In the genomic region with DNA sequence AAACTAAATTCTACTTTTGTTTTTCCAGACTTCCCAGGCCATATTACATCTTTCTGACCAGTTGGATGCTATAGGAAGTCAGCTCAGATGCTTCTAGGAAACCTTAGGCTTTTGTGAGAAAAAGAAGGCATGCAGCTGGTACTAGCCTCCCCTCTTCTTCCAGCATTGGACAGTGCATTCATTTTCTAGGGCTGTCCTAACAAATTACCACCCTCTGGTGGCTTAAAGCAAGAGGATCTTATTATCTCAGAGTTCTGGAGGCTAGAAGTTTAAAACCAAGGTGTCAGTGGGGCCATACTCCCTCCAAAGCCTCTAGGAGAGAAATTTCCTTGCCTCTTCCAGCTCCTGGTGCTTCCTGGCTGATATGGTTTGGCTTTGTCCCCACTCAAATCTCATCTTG, we compare ENCODE assay signal across 22 cellular contexts.
DNase-seq lines count a peak whose midpoint lies in the region; ATAC-seq, FAIRE-seq and TF ChIP-seq lines count a peak whose summit lies in the region.
"Had no signal": no experiment of that assay in that cellular context is flagged by ENCODE, and none has a peak within 500 bp of the region (broad histone marks: within the 10 kb centered on the region; RNA-seq: fewer than 3 reads in every experiment).

No MANE protein-coding gene starts in this region.

- TF ChIP-seq CTCF in HepG2 (CRISPR knock-in tag; IDR thresholded peaks at IDR 0.05) (0 out of 2 replicates have a peak, but pooled peaks have one; percentile 14), right lobe of liver (IDR thresholded peaks at IDR 0.05) (no peak), cardiac fibroblast (IDR thresholded peaks at IDR 0.05; ENCODE audit: low read depth, low read length) (no peak), mesothelial cell of epicardium (IDR thresholded peaks at IDR 0.05; ENCODE audit: unreplicated experiment) (no peak), upper lobe of right lung (IDR thresholded peaks at IDR 0.05) (no peak)

- no peak for TF ChIP-seq RAD21 in HepG2 (CRISPR knock-in tag; IDR thresholded peaks at IDR 0.05)

- no peak overlapping the region for H3K4me2 ChIP-seq in HepG2 (ENCODE audit: low read depth, low read length)

- H3K9me3 ChIP-seq in HepG2 (ENCODE audit: low read length) (no peaks in the 10 kb centered on the region), right lobe of liver (no peaks in the 10 kb centered on the region), upper lobe of right lung (no peaks in the 10 kb centered on the region)

- CTCF ChIA-PET in HepG2 (lab: Yijun Ruan, JAX; ENCODE audit: low intra/inter-chr PET ratio, low total read pairs): interaction anchor here (1.2 kb wide), 1 partner anchor 65 kb away, joined by 7 read pairs; no protein-coding TSS in a partner anchor

- no peaks in the 10 kb centered on the region for H3K27me3 Mint-ChIP-seq in mesothelial cell of epicardium (ENCODE audit: low read depth)

- FAIRE-seq in HepG2 (lab: Jason Lieb, UNC): no peak
- FAIRE-seq: G401.6, GM12892 had no signal

- peaks cover 13% of the 10 kb centered on the region for H3K4me1 ChIP-seq in HepG2 (ENCODE audit: insufficient read depth, low read length)
- no peaks in the 10 kb centered on the region for H3K4me1 ChIP-seq in right lobe of liver
- no peaks in the 10 kb centered on the region for H3K4me1 ChIP-seq in upper lobe of right lung

- no peak overlapping the region for H3K9ac ChIP-seq in HepG2 (ENCODE audit: insufficient read depth, low read depth, low read length)

- no peaks in the 10 kb centered on the region for H4K20me1 ChIP-seq in HepG2 (ENCODE audit: insufficient read depth, low read length)

- no peak overlapping the region for H3K4me3 ChIP-seq in HepG2 (replicated peaks in 1 of 3; ENCODE audit: insufficient read depth in 1 of 3, low read depth in 2 of 3, low read length in 3 of 3)
- H3K4me3 ChIP-seq in right lobe of liver: no peak overlapping the region
- H3K4me3 ChIP-seq in cardiac fibroblast (replicated peaks in 1 of 2; ENCODE audit: low read depth in 2 of 2, low read length in 2 of 2): no peak overlapping the region
- no peak overlapping the region for H3K4me3 ChIP-seq in upper lobe of right lung
- H3K4me3 ChIP-seq: MG63 had no signal

- intact Hi-C loops in HepG2 (cut with micrococcal nuclease; ENCODE audit: unreplicated experiment): no loop called here
- intact Hi-C loops in right lobe of liver (cut with DNase I): no loop called here
- intact Hi-C loops in upper lobe of right lung (cut with DNase I): no loop called here
- intact Hi-C loops in cardiac septum (cut with DNase I): no loop called here

- no peak overlapping the region for H2AFZ ChIP-seq in HepG2 (ENCODE audit: low read length)

- no peaks in the 10 kb centered on the region for H3K79me2 ChIP-seq in HepG2 (ENCODE audit: insufficient read depth, low read length)

- peaks cover 10% of the 10 kb centered on the region for H3K36me3 Mint-ChIP-seq in mesothelial cell of epicardium

- no peaks in the 10 kb centered on the region for H3K27me3 ChIP-seq in HepG2 (ENCODE audit: control insufficient read depth in 1 of 2, insufficient read depth in 2 of 2, low read length in 2 of 2)
- H3K27me3 ChIP-seq in right lobe of liver: no peaks in the 10 kb centered on the region
- peaks cover 6% of the 10 kb centered on the region for H3K27me3 ChIP-seq in upper lobe of right lung

- in situ Hi-C loops in HepG2 (cut with HindIII; ENCODE audit: extremely low pct_ligation_motif_present, low pct_unique_long_range_greater_than_20kb): no loop called here

- H3K9me3 Mint-ChIP-seq in mesothelial cell of epicardium: peaks cover 33% of the 10 kb centered on the region

- H3K36me3 ChIP-seq in HepG2 (replicated peaks in 1 of 2; ENCODE audit: control insufficient read depth in 1 of 2, insufficient read depth in 2 of 2, low read length in 2 of 2): no peaks in the 10 kb centered on the region
- H3K36me3 ChIP-seq in right lobe of liver: no peaks in the 10 kb centered on the region
- H3K36me3 ChIP-seq in upper lobe of right lung: no peaks in the 10 kb centered on the region
- H3K36me3 ChIP-seq: MG63 had no signal

- no TSS peak for BruUV-seq in HepG2 (replicated peaks; lab: Mats Ljungman, UMichigan)

- no peak overlapping the region for H3K4me3 Mint-ChIP-seq in mesothelial cell of epicardium
- H3K4me3 Mint-ChIP-seq: CD8-positive, alpha-beta memory T cell; HFFc6 had no signal

- ATAC-seq in HepG2 (peak; percentile 56), right lobe of liver (no peak), upper lobe of right lung (no peak)

- H3K27ac ChIP-seq in HepG2 (ENCODE audit: extremely low read length, insufficient read depth, low read length) (no peak overlapping the region), right lobe of liver (no peak overlapping the region), upper lobe of right lung (no peak overlapping the region)
- H3K27ac ChIP-seq: 22Rv1, C4-2B had no signal

- POLR2A ChIA-PET in HepG2 (lab: Yijun Ruan, JAX): interaction anchor here (0.8 kb wide), 1 partner anchor 32 kb away, joined by 3 read pairs; no protein-coding TSS in a partner anchor

- TF ChIP-seq EP300 in HepG2 (IDR thresholded peaks at IDR 0.05; ENCODE audit: low read depth in 2 of 2, low read length in 2 of 2) (no peak), HepG2 (CRISPR knock-in tag; IDR thresholded peaks at IDR 0.05; ENCODE audit: borderline replicate concordance) (no peak)

- DNase-seq in HepG2 (ENCODE audit: low spot score) (no peak), right lobe of liver (no peak), cardiac fibroblast (ENCODE audit: low read depth in 2 of 2) (peak; percentile 8 to 15), pons (ENCODE audit: low spot score) (peak; percentile 47), NCI-H526 treated with DMSO at 0.1 percent for 48 hours (lab: John Stamatoyannopoulos, UW) (no peak), mesothelial cell of epicardium (ENCODE audit: low spot score in 2 of 2, unreplicated experiment in 2 of 2) (no peak), upper lobe of right lung (no peak), cardiac septum (ENCODE audit: low spot score) (no peak)
- DNase-seq: CD8-positive, alpha-beta memory T cell; HFFc6; Karpas-422; MG63; NCI-H1048; NCI-H1436; NCI-H187 treated with DMSO at 0.1 percent for 48 hours; NCI-H510A; NCI-H748 treated with DMSO at 0.1 percent for 48 hours; NK-92 treated with Interleukin-12 subunit alpha and Interleukin-12 subunit beta, amount 100 ng/mL, for 24 hours had no signal

- no peak overlapping the region for H3K27ac Mint-ChIP-seq in mesothelial cell of epicardium
- H3K27ac Mint-ChIP-seq: CD8-positive, alpha-beta memory T cell; HFFc6 had no signal

- TF ChIP-seq POLR2A in HepG2 (IDR thresholded peaks at IDR 0.05; ENCODE audit: insufficient read depth in 1 of 2, low read depth in 2 of 2, low read length in 2 of 2) (no peak), right lobe of liver (IDR thresholded peaks at IDR 0.05) (no peak)

- peaks cover 53% of the 10 kb centered on the region for H3K4me1 Mint-ChIP-seq in mesothelial cell of epicardium

TF ChIP-seq in HepG2, 621 proteins besides CTCF, POLR2A, EP300 and RAD21:
- TF ChIP-seq STAG1 (CRISPR knock-in tag; IDR thresholded peaks at IDR 0.05) (peak; percentile 56), ZNF207 (IDR thresholded peaks at IDR 0.05; ENCODE audit: borderline replicate concordance) (no peak), SMC3 (IDR thresholded peaks at IDR 0.05; ENCODE audit: low read length) (peak; percentile 23; the same call in 1 of the 2 replicates)

Comparison
In these comparisons a context has a peak if more than half of its experiments do, and no peak if none do; other contexts are left out.
1. DNase-seq: peak in cardiac fibroblast (2 of 2) and pons (single experiment); none in HepG2 (single experiment), right lobe of liver (0 of 3), NCI-H526 treated with DMSO at 0.1 percent for 48 hours (single experiment), mesothelial cell of epicardium (0 of 2), upper lobe of right lung (single experiment) and cardiac septum (single experiment).